7 cellular contexts compared by ENCODE assay signal in genomic region chr7:18356195-18356645, GRCh38.
A peak's percentile ranks its signal among the peaks of the same experiment; 100 is the strongest.
DNase-seq lines count a peak whose midpoint lies in the region; ATAC-seq, FAIRE-seq and TF ChIP-seq lines count a peak whose summit lies in the region.

No MANE protein-coding gene starts in this region.

- H3K36me3 ChIP-seq in GM06990 (ENCODE audit: control insufficient read depth, insufficient read depth, low read length) (no peaks in the 10 kb centered on the region), OCI-LY3 (replicated peaks; ENCODE audit: low read depth, low read length) (no peaks in the 10 kb centered on the region), HepG2 (replicated peaks in 1 of 2; ENCODE audit: control insufficient read depth in 1 of 2, insufficient read depth in 2 of 2, low read length in 2 of 2) (no peaks in the 10 kb centered on the region)

- BruUV-seq in HepG2 (replicated peaks; lab: Mats Ljungman, UMichigan): no TSS peak

- no peaks in the 10 kb centered on the region for H3K27me3 Mint-ChIP-seq in chondrocyte (ENCODE audit: low read depth)

- H4K20me1 ChIP-seq in OCI-LY3 (ENCODE audit: insufficient read depth, low read length): no peaks in the 10 kb centered on the region
- no peaks in the 10 kb centered on the region for H4K20me1 ChIP-seq in HepG2 (ENCODE audit: insufficient read depth, low read length)

- DNase-seq in GM06990 (ENCODE audit: extremely low read depth, insufficient read length) (peak; percentile 26), chondrocyte (ENCODE audit: low spot score) (no peak), HepG2 (ENCODE audit: low spot score) (peak; percentile 8)
- DNase-seq in activated CD4-positive, alpha-beta T cell treated with anti-CD3 and anti-CD28 coated beads for 1 hour: no peak

- no peaks in the 10 kb centered on the region for H3K9me3 Mint-ChIP-seq in chondrocyte (ENCODE audit: low read depth)

- 2% methylated on average over 4 of the region's 4 CpGs for WGBS in HepG2 (ENCODE audit: low lambda C conversion rate)

- TF ChIP-seq CTCF in GM06990 (IDR thresholded peaks at IDR 0.05; ENCODE audit: insufficient read depth, low read length, poor library complexity, severe bottlenecking): peak; percentile 55
- peak; percentile 42 for TF ChIP-seq CTCF in OCI-LY3 (IDR thresholded peaks at IDR 0.05; ENCODE audit: low read depth, low read length)
- peak; percentile 88 for TF ChIP-seq CTCF in chondrocyte (IDR thresholded peaks at IDR 0.05)
- peak; percentile 33; the same call in 1 of the 2 replicates for TF ChIP-seq CTCF in HepG2 (CRISPR knock-in tag; IDR thresholded peaks at IDR 0.05)

- H3K4me2 ChIP-seq in OCI-LY3 (ENCODE audit: low read length) (peak overlapping the region; percentile 61), HepG2 (ENCODE audit: low read depth, low read length) (peak overlapping the region; percentile 13; the same call in 1 of the 2 replicates)

- no peaks in the 10 kb centered on the region for H3K36me3 Mint-ChIP-seq in chondrocyte (ENCODE audit: low read depth)

- no peak for TF ChIP-seq RAD21 in HepG2 (CRISPR knock-in tag; IDR thresholded peaks at IDR 0.05)

- 0 out of 2 replicates have a peak overlapping the region, but pooled peaks have one; percentile 20 for H3K27ac ChIP-seq in OCI-LY3 (ENCODE audit: low read length)
- no peak overlapping the region for H3K27ac ChIP-seq in HepG2 (ENCODE audit: extremely low read length, insufficient read depth, low read length)

- H3K27me3 ChIP-seq in GM06990 (replicated peaks; ENCODE audit: control insufficient read depth, insufficient read depth, low read length) (no peaks in the 10 kb centered on the region), OCI-LY3 (ENCODE audit: low read depth, low read length) (no peaks in the 10 kb centered on the region), HepG2 (ENCODE audit: control insufficient read depth in 1 of 2, insufficient read depth in 2 of 2, low read length in 2 of 2) (no peaks in the 10 kb centered on the region)

- intact Hi-C loops in HepG2 (cut with micrococcal nuclease; ENCODE audit: unreplicated experiment): no loop called here

- ATAC-seq in HG02678 (IDR thresholded peaks at IDR 0.05; ENCODE audit: unreplicated experiment): peak; percentile 57
- ATAC-seq in HepG2: peak; percentile 44; the same call in 1 of the 3 replicates
- ATAC-seq in GM19397 (IDR thresholded peaks at IDR 0.05; ENCODE audit: unreplicated experiment): no peak

- no peaks in the 10 kb centered on the region for H3K9me3 ChIP-seq in OCI-LY3 (ENCODE audit: insufficient read depth, low read length)
- no peaks in the 10 kb centered on the region for H3K9me3 ChIP-seq in HepG2 (ENCODE audit: low read length)

- H3K27ac Mint-ChIP-seq in chondrocyte (ENCODE audit: unreplicated experiment): no peak overlapping the region

- peak overlapping the region; percentile 84 for H2AFZ ChIP-seq in OCI-LY3 (ENCODE audit: low read depth, low read length)
- H2AFZ ChIP-seq in HepG2 (ENCODE audit: low read length): no peak overlapping the region

- CTCF ChIA-PET in HepG2 (lab: Yijun Ruan, JAX; ENCODE audit: low intra/inter-chr PET ratio, low total read pairs): interaction anchor here (0.6 to 1.1 kb wide), 2 partner anchors 1309 to 1339 kb away, joined by 3 read pairs; no protein-coding TSS in a partner anchor

- TF ChIP-seq EP300 in HepG2 (IDR thresholded peaks at IDR 0.05; ENCODE audit: low read depth in 2 of 2, low read length in 2 of 2) (no peak), HepG2 (CRISPR knock-in tag; IDR thresholded peaks at IDR 0.05; ENCODE audit: borderline replicate concordance) (no peak)

- no peak overlapping the region for H3K4me3 Mint-ChIP-seq in chondrocyte (ENCODE audit: unreplicated experiment)

- H3K4me3 ChIP-seq in GM06990 (replicated peaks; ENCODE audit: low read depth, low read length): no peak overlapping the region
- H3K4me3 ChIP-seq in OCI-LY3 (ENCODE audit: low read length): peak overlapping the region; percentile 31; the same call in 1 of the 2 replicates
- H3K4me3 ChIP-seq in HepG2 (replicated peaks in 1 of 3; ENCODE audit: insufficient read depth in 1 of 3, low read depth in 2 of 3, low read length in 3 of 3): no peak overlapping the region

- peaks cover 15% of the 10 kb centered on the region for H3K4me1 Mint-ChIP-seq in chondrocyte (ENCODE audit: low read depth)

- no peak for FAIRE-seq in HepG2 (lab: Jason Lieb, UNC)

- POLR2A ChIA-PET in HepG2 (lab: Yijun Ruan, JAX): no interaction called here

- in situ Hi-C loops in HepG2 (cut with HindIII; ENCODE audit: extremely low pct_ligation_motif_present, low pct_unique_long_range_greater_than_20kb): loop anchor here (25.0 kb wide), 1 partner anchor 1306 kb away; no protein-coding TSS in a partner anchor

- H3K79me2 ChIP-seq in OCI-LY3 (ENCODE audit: low read length) (no peaks in the 10 kb centered on the region), HepG2 (ENCODE audit: insufficient read depth, low read length) (no peaks in the 10 kb centered on the region)

- no peak for TF ChIP-seq POLR2A in HepG2 (IDR thresholded peaks at IDR 0.05; ENCODE audit: insufficient read depth in 1 of 2, low read depth in 2 of 2, low read length in 2 of 2)

- H3K4me1 ChIP-seq in OCI-LY3 (ENCODE audit: low read length): peaks cover 16% of the 10 kb centered on the region
- H3K4me1 ChIP-seq in HepG2 (ENCODE audit: insufficient read depth, low read length): no peaks in the 10 kb centered on the region

- peak overlapping the region; percentile 47 for H3K9ac ChIP-seq in OCI-LY3 (ENCODE audit: low read length)
- no peak overlapping the region for H3K9ac ChIP-seq in HepG2 (ENCODE audit: insufficient read depth, low read depth, low read length)

TF ChIP-seq in HepG2, 621 proteins besides CTCF, POLR2A, EP300 and RAD21:
- TF ChIP-seq IRF9 (CRISPR knock-in tag; IDR thresholded peaks at IDR 0.05; ENCODE audit: borderline replicate concordance) (no peak), ZNF362 (CRISPR knock-in tag; IDR thresholded peaks at IDR 0.05; ENCODE audit: borderline replicate concordance) (peak; percentile 80; the same call in 1 of the 2 replicates)

Comparison
In these comparisons a context has a peak if more than half of its experiments do, and no peak if none do; other contexts are left out.
1. DNase-seq: peak in GM06990 (single experiment) and HepG2 (single experiment); none in chondrocyte (single experiment) and activated CD4-positive, alpha-beta T cell treated with anti-CD3 and anti-CD28 coated beads for 1 hour (single experiment).
2. CTCF ChIP-seq: peak in every context shown above with its lines; median percentile 88 in chondrocyte; 55 in GM06990; 42 in OCI-LY3; 33 in HepG2.